Comparison of ENCODE assay signal across 18 cellular contexts in genomic region chr21:32184485-32184884, GRCh38.
A peak's percentile ranks its signal among the peaks of the same experiment; 100 is the strongest.
DNase-seq lines count a peak whose midpoint lies in the region; ATAC-seq and TF ChIP-seq lines count a peak whose summit lies in the region.
"Had no signal": no experiment of that assay in that cellular context is flagged by ENCODE, and none has a peak within 500 bp of the region (broad histone marks: within the 10 kb centered on the region; RNA-seq: fewer than 3 reads in every experiment).

No MANE protein-coding gene starts in this region.

- no peaks in the 10 kb centered on the region for H3K36me3 ChIP-seq in lung (ENCODE audit: control insufficient read depth in 2 of 2, insufficient read depth in 2 of 2, low read length in 2 of 2)
- no peaks in the 10 kb centered on the region for H3K36me3 ChIP-seq in CD4-positive, alpha-beta memory T cell (ENCODE audit: insufficient read depth, low read length)
- H3K36me3 ChIP-seq: suprapubic skin had no signal

- H3K4me3 ChIP-seq in LNCaP clone FGC (ENCODE audit: low read depth, low read length) (no peak overlapping the region), lung (no peak overlapping the region)
- H3K4me3 ChIP-seq in CD4-positive, alpha-beta memory T cell (ENCODE audit: low read length in 2 of 2), result no peak overlapping the region
- H3K4me3 ChIP-seq: smooth muscle cell, suprapubic skin had no signal

- intact Hi-C loops in CD4-positive, alpha-beta memory T cell (cut with micrococcal nuclease), result no loop called here

- no peak overlapping the region for H3K27ac Mint-ChIP-seq in immature natural killer cell
- H3K27ac Mint-ChIP-seq in CD4-positive, alpha-beta memory T cell, result no peak overlapping the region
- H3K27ac Mint-ChIP-seq: activated CD8-positive, alpha-beta T cell treated with anti-CD3 and anti-CD28 coated beads for 36 hours; activated naive CD4-positive, alpha-beta T cell treated with anti-CD3 and anti-CD28 coated beads, Interleukin-2, amount 50 U/mL, for 72 hours; activated T-cell treated with anti-CD3 and anti-CD28 coated beads, Interleukin-2, amount 50 U/mL, for 24 hours; B cell; T-helper 17 cell had no signal

- TF ChIP-seq CTCF in LNCaP clone FGC (IDR thresholded peaks at IDR 0.05; ENCODE audit: control insufficient read depth, extremely low read depth, insufficient read depth) (peak; percentile 20; the same call in 1 of the 2 replicates), lung (IDR thresholded peaks at IDR 0.05; ENCODE audit: control extremely low read depth, extremely low read depth) (no peak)

- H3K27me3 ChIP-seq in lung (ENCODE audit: control insufficient read depth, insufficient read depth), result no peaks in the 10 kb centered on the region
- no peaks in the 10 kb centered on the region for H3K27me3 ChIP-seq in CD4-positive, alpha-beta memory T cell (ENCODE audit: insufficient read depth, low read length)
- H3K27me3 ChIP-seq: suprapubic skin had no signal

- peaks cover 0 to under 1% (median 0%) of the 10 kb centered on the region in 6 donors for H3K9me3 Mint-ChIP-seq in immature natural killer cell
- peaks cover 0 to 2% (median 0%) of the 10 kb centered on the region in 8 donors for H3K9me3 Mint-ChIP-seq in CD4-positive, alpha-beta memory T cell
- H3K9me3 Mint-ChIP-seq: activated CD8-positive, alpha-beta T cell treated with anti-CD3 and anti-CD28 coated beads for 36 hours; activated naive CD4-positive, alpha-beta T cell treated with anti-CD3 and anti-CD28 coated beads, Interleukin-2, amount 50 U/mL, for 72 hours; activated T-cell treated with anti-CD3 and anti-CD28 coated beads, Interleukin-2, amount 50 U/mL, for 24 hours had no signal

- no peaks in the 10 kb centered on the region for H3K4me1 ChIP-seq in lung (ENCODE audit: control insufficient read depth in 2 of 2, insufficient read depth in 2 of 2, low read length in 2 of 2)
- H3K4me1 ChIP-seq in CD4-positive, alpha-beta memory T cell (ENCODE audit: insufficient read depth, low read length), result no peaks in the 10 kb centered on the region
- H3K4me1 ChIP-seq: suprapubic skin had no signal

- POLR2A ChIA-PET in CD4-positive, alpha-beta memory T cell (lab: Charles Lee; ENCODE audit: partially characterized antibody), result no interaction called here

- CTCF ChIA-PET in CD4-positive, alpha-beta memory T cell (lab: Charles Lee; ENCODE audit: partially characterized antibody), result no interaction called here

- ATAC-seq in lung (ENCODE audit: insufficient read depth, low FRiP score), result no peak
- ATAC-seq: activated CD8-positive, alpha-beta T cell treated with anti-CD3 and anti-CD28 coated beads for 36 hours; activated naive CD4-positive, alpha-beta T cell treated with anti-CD3 and anti-CD28 coated beads, Interleukin-2, amount 50 U/mL, for 72 hours; Right ventricle myocardium inferior; T-helper 17 cell had no signal

- H3K4me1 Mint-ChIP-seq in immature natural killer cell, result no peaks in the 10 kb centered on the region
- H3K4me1 Mint-ChIP-seq in CD4-positive, alpha-beta memory T cell, result no peaks in the 10 kb centered on the region
- H3K4me1 Mint-ChIP-seq: B cell, T-helper 17 cell had no signal

- DNase-seq in ELF-1 (ENCODE audit: low read depth, low spot score) (peak; percentile 39), LNCaP clone FGC (ENCODE audit: low read depth) (no peak), lung (ENCODE audit: low spot score) (peak; percentile 17), immature natural killer cell (no peak), SHP77 (lab: John Stamatoyannopoulos, UW) (no peak)
- no peak for DNase-seq in CD4-positive, alpha-beta memory T cell
- DNase-seq: activated CD8-positive, alpha-beta T cell treated with anti-CD3 and anti-CD28 coated beads for 36 hours; activated T-cell treated with anti-CD3 and anti-CD28 coated beads, Interleukin-2, amount 50 U/mL, for 24 hours; kidney; midbrain; NCI-H1930; T-helper 17 cell had no signal

- H3K27ac ChIP-seq in lung (ENCODE audit: low read depth in 1 of 2, low read length in 1 of 2), result no peak overlapping the region
- no peak overlapping the region for H3K27ac ChIP-seq in CD4-positive, alpha-beta memory T cell (ENCODE audit: low read depth, low read length)
- H3K27ac ChIP-seq: suprapubic skin had no signal

- H3K9me3 ChIP-seq in lung (ENCODE audit: control insufficient read depth in 2 of 2, insufficient read depth in 1 of 2, low read length in 1 of 2), result peaks cover 0 to 3% of the 10 kb centered on the region in 2 donors
- H3K9me3 ChIP-seq in CD4-positive, alpha-beta memory T cell (ENCODE audit: control insufficient read depth in 1 of 2, low read length in 2 of 2), result no peaks in the 10 kb centered on the region
- H3K9me3 ChIP-seq: suprapubic skin had no signal

- H3K27me3 Mint-ChIP-seq in immature natural killer cell (ENCODE audit: low read depth in 3 of 3), result peaks cover 0 to 9% (median 5%) of the 10 kb centered on the region in 3 donors
- H3K27me3 Mint-ChIP-seq in CD4-positive, alpha-beta memory T cell, result peaks cover 5 to 9% of the 10 kb centered on the region in 2 donors

- WGBS in lung, 2 donors, result 70 to 73% methylated on average over 7 of the region's 7 CpGs

- H3K4me3 Mint-ChIP-seq in immature natural killer cell, result no peak overlapping the region
- H3K4me3 Mint-ChIP-seq in CD4-positive, alpha-beta memory T cell, result no peak overlapping the region
- H3K4me3 Mint-ChIP-seq: activated CD8-positive, alpha-beta T cell treated with anti-CD3 and anti-CD28 coated beads for 36 hours; activated T-cell treated with anti-CD3 and anti-CD28 coated beads, Interleukin-2, amount 50 U/mL, for 24 hours; B cell; T-helper 17 cell had no signal

- H3K36me3 Mint-ChIP-seq in immature natural killer cell, result no peaks in the 10 kb centered on the region
- H3K36me3 Mint-ChIP-seq in CD4-positive, alpha-beta memory T cell, result no peaks in the 10 kb centered on the region
- H3K36me3 Mint-ChIP-seq: activated naive CD4-positive, alpha-beta T cell treated with anti-CD3 and anti-CD28 coated beads, Interleukin-2, amount 50 U/mL, for 72 hours had no signal

TF ChIP-seq in PFSK-1, 5 proteins besides CTCF, POLR2A, EP300 and RAD21:
- TF ChIP-seq FOXP2 (optimal IDR thresholded peaks at IDR 0.05; ENCODE audit: borderline replicate concordance, extremely low read depth, extremely low read length, insufficient read depth) (peak; percentile 56), REST (IDR thresholded peaks at IDR 0.05; ENCODE audit: insufficient read depth in 1 of 2, low read depth in 2 of 2, low read length in 2 of 2) (no peak)

Comparison
In these comparisons a context has a peak if more than half of its experiments do, and no peak if none do; other contexts are left out.
1. DNase-seq: peak in ELF-1 (single experiment) and lung (single experiment); none in LNCaP clone FGC (single experiment), immature natural killer cell (0 of 3), SHP77 (0 of 2) and CD4-positive, alpha-beta memory T cell (0 of 5).